In genomic region chr2:71220743-71221142, GRCh38 we compare ENCODE assay signal across 36 cellular contexts.
"Had no signal": no experiment of that assay in that cellular context is flagged by ENCODE, and none has a peak within 500 bp of the region (broad histone marks: within the 10 kb centered on the region; RNA-seq: fewer than 3 reads in every experiment).

No MANE protein-coding gene starts in this region.

- H3K9ac ChIP-seq: neural progenitor cell, parathyroid adenoma had no signal

- H3K4me1 ChIP-seq: parathyroid adenoma, right atrium auricular region, thyroid gland had no signal

- H3K36me3 Mint-ChIP-seq: activated CD4-positive, alpha-beta memory T cell treated with anti-CD3 and anti-CD28 coated beads for 36 hours; activated naive CD4-positive, alpha-beta T cell treated with anti-CD3 and anti-CD28 coated beads, Interleukin-2, amount 10 ng/mL, durations not matched to agents 7 days and 5 days; activated naive CD8-positive, alpha-beta T cell treated with anti-CD3 and anti-CD28 coated beads, Interleukin-2, amount 10 ng/mL, durations not matched to agents 7 days and 5 days; brain; mesothelial cell of epicardium; neural progenitor cell had no signal

- H3K27ac Mint-ChIP-seq: activated CD4-positive, alpha-beta memory T cell treated with anti-CD3 and anti-CD28 coated beads for 36 hours; activated CD4-positive, alpha-beta T cell treated with anti-CD3 and anti-CD28 coated beads, Interleukin-2, amount 10 ng/mL, durations not matched to agents 24 days and 14 days; activated naive CD4-positive, alpha-beta T cell treated with anti-CD3 and anti-CD28 coated beads, Interleukin-2, amount 10 ng/mL, durations not matched to agents 7 days and 5 days; activated naive CD8-positive, alpha-beta T cell treated with anti-CD3 and anti-CD28 coated beads, Interleukin-2, amount 10 ng/mL, durations not matched to agents 7 days and 5 days; brain; effector memory CD8-positive, alpha-beta T cell; mesothelial cell of epicardium; naive thymus-derived CD4-positive, alpha-beta T cell; neural progenitor cell; stimulated activated naive B cell treated with anti-CD40 and anti-IgM and Interleukin-4, amounts not matched to agents 10 μg/mL and 1 μg/mL and 100 μg/mL, for 72 hours; T-helper 1 cell treated with Interleukin-12 subunit alpha and Interleukin-12 subunit beta and Interleukin-4 antibody, amounts not matched to agents 30 μg/mL and 1 μg/mL, for 36 hours had no signal

- H3K9me3 ChIP-seq: ascending aorta, gastroesophageal sphincter, psoas muscle, right atrium auricular region, stomach, thyroid gland, upper lobe of left lung, vagina had no signal

- H2AFZ ChIP-seq: hepatocyte, neural progenitor cell, parathyroid adenoma had no signal

- H3K36me3 ChIP-seq: ascending aorta, cardiac muscle cell, neural progenitor cell, right atrium auricular region, thyroid gland, upper lobe of left lung, vagina, WERI-Rb-1 had no signal

- H3K4me1 Mint-ChIP-seq: activated CD4-positive, alpha-beta T cell treated with anti-CD3 and anti-CD28 coated beads, Interleukin-2, amount 10 ng/mL, durations not matched to agents 24 days and 14 days had no signal

- H3K9me3 Mint-ChIP-seq: activated CD4-positive, alpha-beta memory T cell treated with anti-CD3 and anti-CD28 coated beads for 36 hours; activated CD4-positive, alpha-beta T cell treated with anti-CD3 and anti-CD28 coated beads, Interleukin-2, amount 10 ng/mL, durations not matched to agents 24 days and 14 days; activated naive CD4-positive, alpha-beta T cell treated with anti-CD3 and anti-CD28 coated beads, Interleukin-2, amount 10 ng/mL, durations not matched to agents 7 days and 5 days; activated naive CD8-positive, alpha-beta T cell treated with anti-CD3 and anti-CD28 coated beads, Interleukin-2, amount 10 ng/mL, durations not matched to agents 7 days and 5 days; effector memory CD8-positive, alpha-beta T cell; mesothelial cell of epicardium; naive thymus-derived CD4-positive, alpha-beta T cell; neural progenitor cell; stimulated activated naive B cell treated with anti-CD40 and anti-IgM and Interleukin-4, amounts not matched to agents 10 μg/mL and 1 μg/mL and 100 μg/mL, for 72 hours; T-helper 1 cell treated with Interleukin-12 subunit alpha and Interleukin-12 subunit beta and Interleukin-4 antibody, amounts not matched to agents 30 μg/mL and 1 μg/mL, for 36 hours had no signal

- H3K27me3 Mint-ChIP-seq: activated CD4-positive, alpha-beta memory T cell treated with anti-CD3 and anti-CD28 coated beads for 36 hours; activated naive CD4-positive, alpha-beta T cell treated with anti-CD3 and anti-CD28 coated beads, Interleukin-2, amount 10 ng/mL, durations not matched to agents 7 days and 5 days; activated naive CD8-positive, alpha-beta T cell treated with anti-CD3 and anti-CD28 coated beads, Interleukin-2, amount 10 ng/mL, durations not matched to agents 7 days and 5 days; brain; effector memory CD8-positive, alpha-beta T cell; stimulated activated naive B cell treated with anti-CD40 and anti-IgM and Interleukin-4, amounts not matched to agents 10 μg/mL and 1 μg/mL and 100 μg/mL, for 72 hours had no signal

- H3K79me2 ChIP-seq: hepatocyte, parathyroid adenoma had no signal

- H3K4me3 ChIP-seq: ascending aorta, cardiac muscle cell, coronary artery, dorsolateral prefrontal cortex, gastroesophageal sphincter, hepatocyte, neural progenitor cell, psoas muscle, right atrium auricular region, smooth muscle cell, stomach, thyroid gland, upper lobe of left lung, vagina had no signal

- H3K4me3 Mint-ChIP-seq: activated CD4-positive, alpha-beta memory T cell treated with anti-CD3 and anti-CD28 coated beads for 36 hours; activated CD4-positive, alpha-beta T cell treated with anti-CD3 and anti-CD28 coated beads, Interleukin-2, amount 10 ng/mL, durations not matched to agents 24 days and 14 days; activated naive CD4-positive, alpha-beta T cell treated with anti-CD3 and anti-CD28 coated beads, Interleukin-2, amount 10 ng/mL, durations not matched to agents 7 days and 5 days; activated naive CD8-positive, alpha-beta T cell treated with anti-CD3 and anti-CD28 coated beads, Interleukin-2, amount 10 ng/mL, durations not matched to agents 7 days and 5 days; brain; effector memory CD8-positive, alpha-beta T cell; mesothelial cell of epicardium; naive thymus-derived CD4-positive, alpha-beta T cell; neural progenitor cell; stimulated activated naive B cell treated with anti-CD40 and anti-IgM and Interleukin-4, amounts not matched to agents 10 μg/mL and 1 μg/mL and 100 μg/mL, for 72 hours; T-helper 1 cell treated with Interleukin-12 subunit alpha and Interleukin-12 subunit beta and Interleukin-4 antibody, amounts not matched to agents 30 μg/mL and 1 μg/mL, for 36 hours had no signal

- DNase-seq: activated CD4-positive, alpha-beta memory T cell treated with anti-CD3 and anti-CD28 coated beads for 36 hours; activated CD4-positive, alpha-beta T cell treated with anti-CD3 and anti-CD28 coated beads, Interleukin-2, amount 10 ng/mL, durations not matched to agents 24 days and 14 days; activated CD4-positive, CD25-positive, alpha-beta regulatory T cell treated with anti-CD3 and anti-CD28 coated beads, Interleukin-2, amount 50 U/mL, for 72 hours; activated CD8-positive, alpha-beta memory T cell treated with anti-CD3 and anti-CD28 coated beads, Interleukin-2, amount 50 U/mL, for 4 hours; activated gamma-delta T cell; activated naive CD4-positive, alpha-beta T cell treated with anti-CD3 and anti-CD28 coated beads, Interleukin-2, amount 10 ng/mL, durations not matched to agents 7 days and 5 days; activated naive CD8-positive, alpha-beta T cell treated with anti-CD3 and anti-CD28 coated beads, Interleukin-2, amount 10 ng/mL, durations not matched to agents 7 days and 5 days; activated T-cell treated with anti-CD3 and anti-CD28 coated beads, Interleukin-2, amount 50 U/mL, for 1 hour; dorsolateral prefrontal cortex; effector memory CD8-positive, alpha-beta T cell; kidney; left ventricle myocardium superior; naive thymus-derived CD4-positive, alpha-beta T cell; occipital lobe; psoas muscle; stimulated activated CD4-positive, alpha-beta T cell treated with anti-CD3 and anti-CD28 coated beads, Interleukin-15, amount 100 ng/mL, for 24 hours; stimulated activated CD4-positive, alpha-beta T cell treated with anti-CD3 and anti-CD28 coated beads, Interleukin-2, amount 100 ng/mL, for 24 hours; stimulated activated naive B cell treated with anti-CD40 and anti-IgM and Interleukin-4, amounts not matched to agents 10 μg/mL and 1 μg/mL and 100 μg/mL, for 72 hours; stomach; T1000; thyroid gland; upper lobe of left lung; WERI-Rb-1 had no signal

- H3K27ac ChIP-seq: ascending aorta, cardiac muscle cell, coronary artery, gastroesophageal sphincter, hepatocyte, neural progenitor cell, parathyroid adenoma, psoas muscle, right atrium auricular region, stomach, thyroid gland, upper lobe of left lung, vagina, WERI-Rb-1 had no signal

- H3K27me3 ChIP-seq: ascending aorta, cardiac muscle cell, dorsolateral prefrontal cortex, gastroesophageal sphincter, hepatocyte, neural progenitor cell, right atrium auricular region, stomach, thyroid gland, upper lobe of left lung, vagina had no signal

- H3K4me2 ChIP-seq: hepatocyte, neural progenitor cell, smooth muscle cell had no signal
